In the genomic region with DNA sequence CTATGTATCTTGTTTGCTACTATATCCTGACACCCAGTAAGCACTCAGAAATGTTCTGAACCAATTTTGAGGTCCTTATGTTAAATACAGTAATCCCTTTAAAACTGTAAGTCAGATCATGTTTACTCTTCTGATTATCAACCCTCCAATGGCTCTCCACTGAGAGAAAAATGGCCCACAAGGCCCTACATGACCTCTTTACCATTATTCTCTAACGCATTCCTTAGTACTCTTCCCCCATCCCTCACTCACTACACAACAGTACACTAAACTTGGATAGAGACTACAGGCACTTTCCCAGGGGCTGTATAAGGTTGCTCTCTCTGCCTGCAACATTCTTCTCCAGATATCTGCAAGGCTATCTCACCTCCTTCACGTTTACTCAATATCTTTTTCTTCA, we compare ENCODE assay signal across 14 cellular contexts. TPM values are rescaled to one million over a fixed set of nuclear protein-coding genes. Genes with fewer than 3 reads are reported as not detected.
DNase-seq lines count a peak whose midpoint lies in the region; ATAC-seq, FAIRE-seq and TF ChIP-seq lines count a peak whose summit lies in the region.
"Had no signal": no experiment of that assay in that cellular context is flagged by ENCODE, and none has a peak within 500 bp of the region (broad histone marks: within the 10 kb centered on the region; RNA-seq: fewer than 3 reads in every experiment).

No MANE protein-coding gene starts in this region.

- H3K36me3 Mint-ChIP-seq in CD4-positive, alpha-beta memory T cell, result peaks cover 25 to 52% of the 10 kb centered on the region in 2 donors
- H3K36me3 Mint-ChIP-seq in activated B cell treated with CpG ODN at 0.5 μM for 24 hours (ENCODE audit: low read depth), result peaks cover 47% of the 10 kb centered on the region
- peaks cover 25% of the 10 kb centered on the region for H3K36me3 Mint-ChIP-seq in mesothelial cell of epicardium

- POLR2A ChIA-PET in CD4-positive, alpha-beta memory T cell (lab: Charles Lee; ENCODE audit: partially characterized antibody), result no interaction called here
- POLR2A ChIA-PET in HCT116 (lab: Charles Lee), result no interaction called here
- POLR2A ChIA-PET in activated B cell treated with CpG ODN at 0.5 μM for 24 hours (lab: Charles Lee), result no interaction called here

- no peak overlapping the region for H2AFZ ChIP-seq in HCT116 (ENCODE audit: low read depth, low read length, poor library complexity, severe bottlenecking)

- H3K4me3 ChIP-seq in CD4-positive, alpha-beta memory T cell (ENCODE audit: low read length in 2 of 2), result no peak overlapping the region
- H3K4me3 ChIP-seq in HCT116 (replicated peaks in 1 of 2; ENCODE audit: low read depth in 1 of 2, low read length in 2 of 2), result no peak overlapping the region

- H3K4me1 ChIP-seq in CD4-positive, alpha-beta memory T cell (ENCODE audit: insufficient read depth, low read length), result peaks cover 32% of the 10 kb centered on the region
- peaks cover 0 to 21% of the 10 kb centered on the region in 2 experiments; a peak in 3 of 4 replicates for H3K4me1 ChIP-seq in HCT116 (ENCODE audit: control insufficient read depth in 1 of 2, insufficient read depth in 2 of 2, low read length in 2 of 2)

- H3K27me3 ChIP-seq in CD4-positive, alpha-beta memory T cell (ENCODE audit: insufficient read depth, low read length), result no peaks in the 10 kb centered on the region
- H3K27me3 ChIP-seq in HCT116 (ENCODE audit: insufficient read depth, low read length), result no peaks in the 10 kb centered on the region
- H3K27me3 ChIP-seq: neutrophil had no signal

- RAD21 ChIA-PET in HCT116 (lab: Charles Lee; ENCODE audit: low non-redundant PET in 1 of 2, low total read pairs in 2 of 2, uncharacterized antibody in 2 of 2, unreplicated experiment in 2 of 2), result no interaction called here

- TF ChIP-seq CTCF in HCT116 (IDR thresholded peaks at IDR 0.05 in 2 of 3, conservative IDR thresholded peaks at IDR 0.05 in 1 of 3; ENCODE audit: borderline replicate concordance in 1 of 3, insufficient read depth in 1 of 3, low read depth in 2 of 3, low read length in 2 of 3) (no peak), activated B cell treated with CpG ODN at 0.5 μM for 24 hours (IDR thresholded peaks at IDR 0.05) (no peak), mesothelial cell of epicardium (IDR thresholded peaks at IDR 0.05; ENCODE audit: unreplicated experiment) (no peak)

- intact Hi-C loops in CD4-positive, alpha-beta memory T cell (cut with micrococcal nuclease), result loop anchor here (5.0 kb wide), 1 partner anchor 827 kb away; the partner anchor contains the start of genes ANAPC13 and CEP63
- intact Hi-C loops in HCT116 (cut with micrococcal nuclease), result loop anchor here (5.0 to 10.0 kb wide), 3 partner anchors 147 to 195 kb away; partner anchors contain the start of gene SRPRB
- intact Hi-C loops in activated B cell treated with CpG ODN at 0.5 μM for 24 hours (cut with micrococcal nuclease), result loop anchor here (2.0 to 5.0 kb wide), 3 partner anchors 233 to 1243 kb away; partner anchors contain the start of genes DNAJC13 and NPHP3
- intact Hi-C loops in posterior cingulate gyrus (cut with DNase I), result loop anchor here (5.0 to 10.0 kb wide), 3 partner anchors 87 to 265 kb away; partner anchors contain the start of genes SRPRB and TF

- TF ChIP-seq POLR2A in HCT116 (IDR thresholded peaks at IDR 0.05; ENCODE audit: borderline replicate concordance, extremely low read depth, insufficient read depth, insufficient read length), result no peak

- no peak for FAIRE-seq in urothelium cell line (lab: Jason Lieb, UNC)

- peaks cover 16% of the 10 kb centered on the region for H3K36me3 ChIP-seq in CD4-positive, alpha-beta memory T cell (ENCODE audit: insufficient read depth, low read length)
- peaks cover 23 to 26% of the 10 kb centered on the region in 2 experiments for H3K36me3 ChIP-seq in HCT116 (ENCODE audit: control insufficient read depth in 1 of 2, insufficient read depth in 2 of 2, low read length in 2 of 2)

- no peaks in the 10 kb centered on the region for H3K9me2 ChIP-seq in HCT116 (ENCODE audit: insufficient read depth)

- H3K4me2 ChIP-seq in HCT116 (ENCODE audit: low read length), result peak overlapping the region; percentile 73; the same call in 1 of the 2 replicates

- H3K27me3 Mint-ChIP-seq in CD4-positive, alpha-beta memory T cell, result no peaks in the 10 kb centered on the region
- H3K27me3 Mint-ChIP-seq in activated B cell treated with CpG ODN at 0.5 μM for 24 hours (no peaks in the 10 kb centered on the region), mesothelial cell of epicardium (ENCODE audit: low read depth) (no peaks in the 10 kb centered on the region)
- H3K27me3 Mint-ChIP-seq: dendritic cell treated with granulocyte-macrophage colony-stimulating factor and Interleukin-4, amounts not matched to agents 40 ng/mL and 50 ng/mL, for 4 days; stimulated activated memory B cell treated with anti-CD40 and anti-IgM and Interleukin-4, amounts not matched to agents 10 μg/mL and 1 μg/mL and 100 μg/mL, for 72 hours had no signal

- no peak overlapping the region for H3K9ac ChIP-seq in HCT116 (ENCODE audit: low read length)

- H3K4me1 Mint-ChIP-seq in CD4-positive, alpha-beta memory T cell, result peaks cover 29 to 52% (median 41%) of the 10 kb centered on the region in 4 donors
- H3K4me1 Mint-ChIP-seq in activated B cell treated with CpG ODN at 0.5 μM for 24 hours (peaks cover 34% of the 10 kb centered on the region), mesothelial cell of epicardium (peaks cover 35% of the 10 kb centered on the region)

- CTCF ChIA-PET in CD4-positive, alpha-beta memory T cell (lab: Charles Lee; ENCODE audit: partially characterized antibody), result no interaction called here
- CTCF ChIA-PET in HCT116 (lab: Charles Lee) (no interaction called here), activated B cell treated with CpG ODN at 0.5 μM for 24 hours (lab: Charles Lee) (no interaction called here)

- no peaks in the 10 kb centered on the region for H3K9me3 ChIP-seq in CD4-positive, alpha-beta memory T cell (ENCODE audit: control insufficient read depth in 1 of 2, low read length in 2 of 2)
- H3K9me3 ChIP-seq in HCT116 (ENCODE audit: control insufficient read depth in 1 of 2, insufficient read depth in 1 of 2, low read depth in 1 of 2, low read length in 2 of 2), result no peaks in the 10 kb centered on the region
- H3K9me3 ChIP-seq: neutrophil had no signal

- H3K9me3 Mint-ChIP-seq in CD4-positive, alpha-beta memory T cell, result no peaks in the 10 kb centered on the region
- H3K9me3 Mint-ChIP-seq in activated B cell treated with CpG ODN at 0.5 μM for 24 hours (no peaks in the 10 kb centered on the region), mesothelial cell of epicardium (no peaks in the 10 kb centered on the region)
- H3K9me3 Mint-ChIP-seq: dendritic cell treated with granulocyte-macrophage colony-stimulating factor and Interleukin-4, amounts not matched to agents 40 ng/mL and 50 ng/mL, for 4 days; stimulated activated memory B cell treated with anti-CD40 and anti-IgM and Interleukin-4, amounts not matched to agents 10 μg/mL and 1 μg/mL and 100 μg/mL, for 72 hours had no signal

- DNase-seq in CD4-positive, alpha-beta memory T cell, result no peak
- DNase-seq in HCT116 (ENCODE audit: low read depth, low spot score) (no peak), activated B cell treated with CpG ODN at 0.5 μM for 24 hours (no peak), mesothelial cell of epicardium (ENCODE audit: low spot score in 2 of 2, unreplicated experiment in 2 of 2) (no peak), DMS153 (lab: John Stamatoyannopoulos, UW) (no peak), urothelium cell line (ENCODE audit: low spot score) (no peak), NCI-H2171 (lab: John Stamatoyannopoulos, UW) (no peak), posterior cingulate gyrus (no peak)
- DNase-seq: activated naive CD4-positive, alpha-beta T cell treated with Interleukin-2 at 50 U/mL for 16 hours; HCEC 1CT; KBM-7 had no signal

- peaks cover 59% of the 10 kb centered on the region for H3K79me2 ChIP-seq in HCT116 (ENCODE audit: insufficient read depth, low read length)

- no peak overlapping the region for H3K27ac ChIP-seq in CD4-positive, alpha-beta memory T cell (ENCODE audit: low read depth, low read length)
- no peak overlapping the region for H3K27ac ChIP-seq in HCT116 (ENCODE audit: low read depth, low read length)
- H3K27ac ChIP-seq: neutrophil had no signal

- BruUV-seq in HCT116 (replicated peaks; lab: Mats Ljungman, UMichigan), result no TSS peak

- ATAC-seq in HCT116, result no peak
- no peak for ATAC-seq in activated B cell treated with CpG ODN at 0.5 μM for 24 hours (ENCODE audit: low read depth)
- ATAC-seq: stimulated activated memory B cell treated with anti-CD40 and anti-IgM and Interleukin-4, amounts not matched to agents 10 μg/mL and 1 μg/mL and 100 μg/mL, for 72 hours had no signal

- H4K20me1 ChIP-seq in HCT116 (ENCODE audit: insufficient read depth), result 0 out of 2 replicates have a peak, but pooled peaks cover 6% of the 10 kb centered on the region

- peak overlapping the region; percentile 17 to 75 (median 38) for H3K27ac Mint-ChIP-seq in CD4-positive, alpha-beta memory T cell
- H3K27ac Mint-ChIP-seq in activated B cell treated with CpG ODN at 0.5 μM for 24 hours, result no peak overlapping the region
- peak overlapping the region; percentile 7 for H3K27ac Mint-ChIP-seq in mesothelial cell of epicardium
- H3K27ac Mint-ChIP-seq: dendritic cell treated with granulocyte-macrophage colony-stimulating factor and Interleukin-4, amounts not matched to agents 40 ng/mL and 50 ng/mL, for 4 days; stimulated activated memory B cell treated with anti-CD40 and anti-IgM and Interleukin-4, amounts not matched to agents 10 μg/mL and 1 μg/mL and 100 μg/mL, for 72 hours had no signal

- peak overlapping the region in 7 of 8 donors; percentile 1 to 91 (median 51) for H3K4me3 Mint-ChIP-seq in CD4-positive, alpha-beta memory T cell
- H3K4me3 Mint-ChIP-seq in activated B cell treated with CpG ODN at 0.5 μM for 24 hours, result peak overlapping the region; percentile 11
- H3K4me3 Mint-ChIP-seq in mesothelial cell of epicardium, result peak overlapping the region; percentile 98
- H3K4me3 Mint-ChIP-seq: dendritic cell treated with granulocyte-macrophage colony-stimulating factor and Interleukin-4, amounts not matched to agents 40 ng/mL and 50 ng/mL, for 4 days; stimulated activated memory B cell treated with anti-CD40 and anti-IgM and Interleukin-4, amounts not matched to agents 10 μg/mL and 1 μg/mL and 100 μg/mL, for 72 hours had no signal

- no peak for TF ChIP-seq RAD21 in HCT116 (IDR thresholded peaks at IDR 0.05; ENCODE audit: low read depth)

TF ChIP-seq in HCT116, 20 proteins besides CTCF, POLR2A, EP300 and RAD21 (continues in another document):
- TF ChIP-seq TCF7L2 (IDR thresholded peaks at IDR 0.05; ENCODE audit: borderline replicate concordance, extremely low read depth, insufficient read depth, insufficient read length) (no peak), SRF (IDR thresholded peaks at IDR 0.05; ENCODE audit: low read depth) (no peak), CEBPB (IDR thresholded peaks at IDR 0.05; ENCODE audit: low read depth) (no peak), EZH2phosphoT487 (IDR thresholded peaks at IDR 0.05; ENCODE audit: borderline replicate concordance) (no peak), ELF1 (IDR thresholded peaks at IDR 0.05; ENCODE audit: borderline replicate concordance, low read depth) (no peak)

RNA-seq across cellular contexts. Expression of gene TOPBP1, which starts 1.9 kb away (rescaled TPM):
- total RNA-seq in CD4-positive, alpha-beta memory T cell, result 10 to 100 TPM; 42.0 to 43.2 TPM
- polyA plus RNA-seq in CD4-positive, alpha-beta memory T cell, result 10 to 100 TPM in 1 of 2 donors, 1 to 10 TPM in 1; 6.1 to 13.0 TPM
- 42.2 TPM for total RNA-seq in HCT116 (2021; ENCODE audit: unreplicated experiment)
- polyA plus RNA-seq in HCT116 (2012), result 17.0 and 18.2 TPM in 2 replicates
- total RNA-seq in activated B cell treated with CpG ODN at 0.5 μM for 24 hours, result 45.8 and 49.9 TPM in 2 replicates
- 35.5 to 40.3 TPM (median 39.3 TPM) in 3 replicates for total RNA-seq in mesothelial cell of epicardium

Comparison
In these comparisons a context has a peak if more than half of its experiments do, and no peak if none do; other contexts are left out.
1. H3K4me3 Mint-ChIP-seq: peak in every context shown above with its lines; median percentile 98 in mesothelial cell of epicardium; 51 in CD4-positive, alpha-beta memory T cell; 11 in activated B cell treated with CpG ODN at 0.5 μM for 24 hours.